Comparison of ENCODE assay signal across 31 cellular contexts in the genomic region with DNA sequence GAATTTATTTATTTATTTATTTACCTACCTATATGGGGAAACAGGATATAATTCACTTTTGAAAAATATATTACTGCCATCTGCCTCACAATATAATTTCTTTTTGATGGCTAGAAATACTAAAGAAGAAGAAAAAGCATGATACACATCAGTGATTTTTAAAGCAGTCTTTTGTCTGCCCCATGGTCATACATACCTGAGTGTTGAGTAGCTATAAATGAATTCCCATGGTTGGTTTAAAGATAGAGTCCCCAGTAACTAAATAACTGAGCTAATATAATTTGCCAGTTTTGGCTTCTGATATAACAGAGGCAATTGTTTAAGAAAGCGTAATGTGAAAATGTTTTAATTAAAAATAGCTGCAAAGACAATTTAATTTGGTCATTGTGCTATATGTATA.
A peak's percentile ranks its signal among the peaks of the same experiment; 100 is the strongest.
DNase-seq lines count a peak whose midpoint lies in the region; ATAC-seq and TF ChIP-seq lines count a peak whose summit lies in the region.
"Had no signal": no experiment of that assay in that cellular context is flagged by ENCODE, and none has a peak within 500 bp of the region (broad histone marks: within the 10 kb centered on the region; RNA-seq: fewer than 3 reads in every experiment).

No MANE protein-coding gene starts in this region.

- POLR2A ChIA-PET in SK-N-SH (lab: Yijun Ruan, JAX) = no interaction called here

- H3K27ac ChIP-seq in SK-N-SH (ENCODE audit: low read depth in 2 of 2, low read length in 1 of 2) = no peak overlapping the region
- H3K27ac ChIP-seq: A549, GM23248, PC-9 had no signal

- CTCF ChIA-PET in SK-N-SH (lab: Yijun Ruan, JAX) = interaction anchor here (1.5 kb wide), 1 partner anchor 60 kb away, joined by 5 read pairs; no protein-coding TSS in a partner anchor

- no peaks in the 10 kb centered on the region for H3K9me3 ChIP-seq in SK-N-SH
- H3K9me3 ChIP-seq: A549 had no signal

- H3K27me3 ChIP-seq in SK-N-SH (ENCODE audit: insufficient read depth) = no peaks in the 10 kb centered on the region

- H3F3A ChIP-seq in SK-N-SH (replicated peaks; ENCODE audit: insufficient read depth) = peaks cover 2% of the 10 kb centered on the region

- no peak overlapping the region for H3K4me2 ChIP-seq in SK-N-SH
- H3K4me2 ChIP-seq: A549, PC-9 had no signal

- peak; percentile 17 for DNase-seq in M059J (ENCODE audit: low read depth)
- no peak for DNase-seq in SK-N-SH
- DNase-seq in epithelial cell of esophagus (ENCODE audit: low read depth) = peak; percentile 4
- peak; percentile 81 for DNase-seq in kidney glomerular epithelial cell (lab: John Stamatoyannopoulos, UW)
- no peak for DNase-seq in SHP77 (lab: John Stamatoyannopoulos, UW)
- DNase-seq: C1 segment of cervical spinal cord; CD4-positive, alpha-beta memory T cell; COR-L47; DMS53; EL; GDM1; GM23248; H7; Kasumi-1; MV-4-11; NCI-H1105; NCI-H1436 treated with DMSO at 0.1 percent for 48 hours; NCI-H187 treated with DMSO at 0.1 percent for 48 hours; NCI-H526; NCI-H82; NK-92 treated with Interleukin-12 subunit alpha and Interleukin-12 subunit beta, amount 100 ng/mL, for 24 hours; PC-9; RPMI8226; SHP77 treated with DMSO at 0.1 percent for 48 hours; SW 1271 had no signal

- no peak for TF ChIP-seq RAD21 in SK-N-SH (IDR thresholded peaks at IDR 0.05; ENCODE audit: low read length)

- 81% methylated on average over 1 of the region's 1 CpG for WGBS in SK-N-SH (ENCODE audit: low lambda C conversion rate)

- TF ChIP-seq EP300 in SK-N-SH (IDR thresholded peaks at IDR 0.05; ENCODE audit: borderline replicate concordance in 1 of 2, low read depth in 1 of 2, low read length in 1 of 2) = no peak

- no peak overlapping the region for H3K9ac ChIP-seq in SK-N-SH
- H3K9ac ChIP-seq: GM23248 had no signal

- no peaks in the 10 kb centered on the region for H3K79me2 ChIP-seq in SK-N-SH (ENCODE audit: insufficient read depth)

- H3K9me2 ChIP-seq in SK-N-SH = no peaks in the 10 kb centered on the region

- no peaks in the 10 kb centered on the region for H3K4me1 ChIP-seq in SK-N-SH (ENCODE audit: control insufficient read depth in 1 of 2, insufficient read depth in 2 of 2, low read depth in 1 of 2, low read length in 1 of 2)

- H3K4me3 ChIP-seq in SK-N-SH (ENCODE audit: low read depth in 2 of 2, low read length in 1 of 2) (no peak overlapping the region), epithelial cell of esophagus (ENCODE audit: low read length) (no peak overlapping the region)
- H3K4me3 ChIP-seq: A549, GM12878, GM23248, K562, PC-9 had no signal

- no peak overlapping the region for H2AFZ ChIP-seq in SK-N-SH (ENCODE audit: low read depth)
- H2AFZ ChIP-seq: GM23248, PC-9 had no signal

- ATAC-seq in GM19324 (IDR thresholded peaks at IDR 0.05; ENCODE audit: low FRiP score, unreplicated experiment) = no peak
- no peak for ATAC-seq in GM18870 (IDR thresholded peaks at IDR 0.05; ENCODE audit: unreplicated experiment)
- no peak for ATAC-seq in HG03378 (IDR thresholded peaks at IDR 0.05; ENCODE audit: unreplicated experiment)
- ATAC-seq: A549, GM12878, K562 had no signal

- TF ChIP-seq CTCF in SK-N-SH (IDR thresholded peaks at IDR 0.05) (no peak), epithelial cell of esophagus (IDR thresholded peaks at IDR 0.05; ENCODE audit: insufficient read depth, low read depth, low read length, missing control alignments) (no peak)

- H3K36me3 ChIP-seq in SK-N-SH (replicated peaks in 1 of 2; ENCODE audit: control insufficient read depth in 1 of 2, insufficient read depth in 2 of 2, low read length in 1 of 2) = no peaks in the 10 kb centered on the region

- H4K20me1 ChIP-seq in SK-N-SH (ENCODE audit: insufficient read depth) = no peaks in the 10 kb centered on the region

TF ChIP-seq in SK-N-SH, 30 proteins besides CTCF, POLR2A, EP300 and RAD21:
- TF ChIP-seq JUND (IDR thresholded peaks at IDR 0.05) = 0 out of 2 replicates have a peak, but pooled peaks have one; percentile 11
- TF ChIP-seq, protein P1, sequence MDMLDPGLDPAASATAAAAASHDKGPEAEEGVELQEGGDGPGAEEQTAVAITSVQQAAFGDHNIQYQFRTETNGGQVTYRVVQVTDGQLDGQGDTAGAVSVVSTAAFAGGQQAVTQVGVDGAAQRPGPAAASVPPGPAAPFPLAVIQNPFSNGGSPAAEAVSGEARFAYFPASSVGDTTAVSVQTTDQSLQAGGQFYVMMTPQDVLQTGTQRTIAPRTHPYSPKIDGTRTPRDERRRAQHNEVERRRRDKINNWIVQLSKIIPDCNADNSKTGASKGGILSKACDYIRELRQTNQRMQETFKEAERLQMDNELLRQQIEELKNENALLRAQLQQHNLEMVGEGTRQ (IDR thresholded peaks at IDR 0.05; ENCODE audit: borderline replicate concordance, low read depth, low read length) = no peak

Comparison
In these comparisons a context has a peak if more than half of its experiments do, and no peak if none do; other contexts are left out.
1. DNase-seq: peak in M059J (single experiment), epithelial cell of esophagus (single experiment) and kidney glomerular epithelial cell (single experiment); none in SK-N-SH (single experiment) and SHP77 (0 of 2).